15 cellular contexts compared by ENCODE assay signal in the genomic region with DNA sequence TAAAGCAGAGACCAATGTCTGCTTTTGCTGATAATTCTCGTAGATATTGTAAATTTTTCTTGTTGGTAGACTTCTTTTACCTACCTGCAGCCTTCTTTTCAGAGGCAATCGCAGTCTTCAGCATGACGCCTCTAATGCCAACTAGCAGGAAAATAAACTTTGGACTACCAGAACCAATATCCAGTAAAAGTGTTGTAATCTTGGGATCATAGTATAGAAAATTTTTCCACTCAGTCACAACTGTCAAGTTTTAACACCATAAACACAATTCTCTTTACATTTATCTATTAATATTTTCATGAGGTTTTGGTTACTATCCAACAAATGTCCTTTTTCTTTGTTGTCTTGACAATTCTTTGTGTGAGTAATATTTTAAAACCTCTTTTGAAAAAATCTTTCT. TPM values are rescaled to one million over a fixed set of nuclear protein-coding genes. Genes with fewer than 3 reads are reported as not detected.
DNase-seq lines count a peak whose midpoint lies in the region; ATAC-seq, FAIRE-seq and TF ChIP-seq lines count a peak whose summit lies in the region.
"Had no signal": no experiment of that assay in that cellular context is flagged by ENCODE, and none has a peak within 500 bp of the region (broad histone marks: within the 10 kb centered on the region; RNA-seq: fewer than 3 reads in every experiment).

No MANE protein-coding gene starts in this region.

- H3K4me1 ChIP-seq in Panc1 (ENCODE audit: control insufficient read depth, insufficient read depth, low read length) (peaks cover 16% of the 10 kb centered on the region), small intestine (ENCODE audit: control insufficient read depth in 2 of 2, insufficient read depth in 1 of 2, low read depth in 1 of 2, low read length in 1 of 2) (no peaks in the 10 kb centered on the region)

- H3K27me3 Mint-ChIP-seq in nephron (ENCODE audit: low read depth): peaks cover 11% of the 10 kb centered on the region
- peaks cover 59% of the 10 kb centered on the region for H3K27me3 Mint-ChIP-seq in stimulated activated memory B cell treated with anti-CD40 and anti-IgM and Interleukin-4, amounts not matched to agents 10 μg/mL and 1 μg/mL and 100 μg/mL, for 72 hours

- peak overlapping the region in 1 of 3 experiments; percentile 62 for H3K27ac Mint-ChIP-seq in nephron
- no peak overlapping the region for H3K27ac Mint-ChIP-seq in stimulated activated memory B cell treated with anti-CD40 and anti-IgM and Interleukin-4, amounts not matched to agents 10 μg/mL and 1 μg/mL and 100 μg/mL, for 72 hours
- H3K27ac Mint-ChIP-seq: B cell; CD4-positive, alpha-beta memory T cell had no signal

- no peaks in the 10 kb centered on the region for H3K9me3 ChIP-seq in Panc1 (ENCODE audit: control insufficient read depth, insufficient read depth, low read depth, low read length)
- no peaks in the 10 kb centered on the region for H3K9me3 ChIP-seq in small intestine (ENCODE audit: control insufficient read depth, low read depth)

- POLR2A ChIA-PET in Panc1 (lab: Charles Lee): no interaction called here

- H3K9me3 Mint-ChIP-seq in nephron: no peaks in the 10 kb centered on the region
- H3K9me3 Mint-ChIP-seq in stimulated activated memory B cell treated with anti-CD40 and anti-IgM and Interleukin-4, amounts not matched to agents 10 μg/mL and 1 μg/mL and 100 μg/mL, for 72 hours: no peaks in the 10 kb centered on the region
- H3K9me3 Mint-ChIP-seq: CD4-positive, alpha-beta memory T cell had no signal

- in situ Hi-C loops in Panc1 (cut with HindIII; ENCODE audit: low pct_unique_long_range_greater_than_20kb, low sequenced_read_pairs): no loop called here

- no peaks in the 10 kb centered on the region for H3K27me3 ChIP-seq in Panc1 (ENCODE audit: control insufficient read depth, insufficient read depth, low read length)
- H3K27me3 ChIP-seq in small intestine (ENCODE audit: control insufficient read depth in 2 of 2, insufficient read depth in 2 of 2, low read length in 2 of 2): peaks cover 0 to 2% of the 10 kb centered on the region in 2 donors

- H3K4me3 ChIP-seq in Panc1 (ENCODE audit: low read depth in 2 of 2, low read length in 2 of 2) (no peak overlapping the region), epithelial cell of proximal tubule (ENCODE audit: low read depth, low read length) (peak overlapping the region; percentile 68), small intestine (ENCODE audit: low read depth in 1 of 2, low read length in 2 of 2) (peak overlapping the region in 1 of 2 donors; percentile 89)

- TF ChIP-seq CTCF in Panc1 (IDR thresholded peaks at IDR 0.05) (no peak), epithelial cell of proximal tubule (conservative IDR thresholded peaks at IDR 0.05; ENCODE audit: low read depth, low read length) (no peak), nephron (IDR thresholded peaks at IDR 0.05; ENCODE audit: unreplicated experiment in 3 of 3) (no peak)

- intact Hi-C loops in Panc1 (cut with micrococcal nuclease; ENCODE audit: unreplicated experiment): no loop called here

- DNase-seq in Panc1 (ENCODE audit: low read depth, low spot score) (no peak), epithelial cell of proximal tubule (ENCODE audit: low read depth) (no peak), small intestine (peak; percentile 76), dedifferentiated amniotic fluid mesenchymal stem cell (ENCODE audit: extremely low spot score) (no peak)
- no peak for DNase-seq in activated naive CD4-positive, alpha-beta T cell treated with Interleukin-2 at 50 U/mL for 16 hours
- DNase-seq: CD4-positive, alpha-beta memory T cell; GF-D8; KG1; NCI-H1092; NCI-H2227 treated with DMSO at 0.1 percent for 48 hours had no signal

- H3K27ac ChIP-seq in Panc1 (ENCODE audit: low read length) (0 out of 2 replicates have a peak overlapping the region, but pooled peaks have one; percentile 13), small intestine (ENCODE audit: low read depth in 1 of 2, low read length in 1 of 2) (peak overlapping the region in 1 of 2 donors; percentile 82)
- H3K27ac ChIP-seq: RWPE1 had no signal

- CTCF ChIA-PET in Panc1 (lab: Charles Lee): interaction anchor here (0.6 kb wide), 1 partner anchor 24 kb away, joined by 3 read pairs; no protein-coding TSS in a partner anchor

- H3K36me3 Mint-ChIP-seq in nephron (ENCODE audit: low read depth): no peaks in the 10 kb centered on the region
- H3K36me3 Mint-ChIP-seq in stimulated activated memory B cell treated with anti-CD40 and anti-IgM and Interleukin-4, amounts not matched to agents 10 μg/mL and 1 μg/mL and 100 μg/mL, for 72 hours: no peaks in the 10 kb centered on the region
- H3K36me3 Mint-ChIP-seq: CD4-positive, alpha-beta memory T cell had no signal

- peaks cover 41% of the 10 kb centered on the region for H3K4me1 Mint-ChIP-seq in nephron
- H3K4me1 Mint-ChIP-seq in stimulated activated memory B cell treated with anti-CD40 and anti-IgM and Interleukin-4, amounts not matched to agents 10 μg/mL and 1 μg/mL and 100 μg/mL, for 72 hours: no peaks in the 10 kb centered on the region

- H3K36me3 ChIP-seq in Panc1 (ENCODE audit: control insufficient read depth, insufficient read depth, low read length): no peaks in the 10 kb centered on the region
- H3K36me3 ChIP-seq in small intestine (ENCODE audit: control insufficient read depth in 2 of 2, insufficient read depth in 2 of 2, low read length in 2 of 2): no peaks in the 10 kb centered on the region

- peak overlapping the region; percentile 51 to 88 (median 87) for H3K4me3 Mint-ChIP-seq in nephron
- H3K4me3 Mint-ChIP-seq in stimulated activated memory B cell treated with anti-CD40 and anti-IgM and Interleukin-4, amounts not matched to agents 10 μg/mL and 1 μg/mL and 100 μg/mL, for 72 hours: no peak overlapping the region
- H3K4me3 Mint-ChIP-seq: B cell; CD4-positive, alpha-beta memory T cell had no signal

- BruUV-seq in Panc1 (replicated peaks; lab: Mats Ljungman, UMichigan): no TSS peak

- 21 to 64% (median 51%) methylated on average over 3 of the region's 3 CpGs for WGBS in small intestine, 3 donors

- no peak for FAIRE-seq in small intestine (lab: Jason Lieb, UNC)

- no peak for ATAC-seq in Panc1
- ATAC-seq in stimulated activated memory B cell treated with anti-CD40 and anti-IgM and Interleukin-4, amounts not matched to agents 10 μg/mL and 1 μg/mL and 100 μg/mL, for 72 hours: no peak
- ATAC-seq: HCT116 had no signal

RNA-seq across cellular contexts. Expression of gene DEPDC7, which starts 2.3 kb away (rescaled TPM):
- total RNA-seq in Panc1 (2021; ENCODE audit: unreplicated experiment): 7.5 TPM
- polyA plus RNA-seq in Panc1 (2012; ENCODE audit: insufficient read length): 3.6 TPM
- total RNA-seq in epithelial cell of proximal tubule: 2.2 and 2.5 TPM in 2 replicates
- 10 to 100 TPM; 11.4 to 83.9 (median 55.1) TPM for polyA plus RNA-seq in small intestine
- total RNA-seq: B cell had no signal

RNA-seq across cellular contexts. Expression of gene TCP11L1, which starts 21.4 kb away (rescaled TPM):
- total RNA-seq in Panc1 (2021; ENCODE audit: unreplicated experiment): 23.9 TPM
- 11.7 TPM for polyA plus RNA-seq in Panc1 (2012; ENCODE audit: insufficient read length)
- total RNA-seq in epithelial cell of proximal tubule: 9.8 and 15.2 TPM in 2 replicates
- polyA plus RNA-seq in small intestine: 10 to 100 TPM in 2 of 3 donors, 1 to 10 TPM in 1; 5.4 to 13.9 (median 11.9) TPM
